8 cellular contexts compared by ENCODE assay signal in the genomic region with DNA sequence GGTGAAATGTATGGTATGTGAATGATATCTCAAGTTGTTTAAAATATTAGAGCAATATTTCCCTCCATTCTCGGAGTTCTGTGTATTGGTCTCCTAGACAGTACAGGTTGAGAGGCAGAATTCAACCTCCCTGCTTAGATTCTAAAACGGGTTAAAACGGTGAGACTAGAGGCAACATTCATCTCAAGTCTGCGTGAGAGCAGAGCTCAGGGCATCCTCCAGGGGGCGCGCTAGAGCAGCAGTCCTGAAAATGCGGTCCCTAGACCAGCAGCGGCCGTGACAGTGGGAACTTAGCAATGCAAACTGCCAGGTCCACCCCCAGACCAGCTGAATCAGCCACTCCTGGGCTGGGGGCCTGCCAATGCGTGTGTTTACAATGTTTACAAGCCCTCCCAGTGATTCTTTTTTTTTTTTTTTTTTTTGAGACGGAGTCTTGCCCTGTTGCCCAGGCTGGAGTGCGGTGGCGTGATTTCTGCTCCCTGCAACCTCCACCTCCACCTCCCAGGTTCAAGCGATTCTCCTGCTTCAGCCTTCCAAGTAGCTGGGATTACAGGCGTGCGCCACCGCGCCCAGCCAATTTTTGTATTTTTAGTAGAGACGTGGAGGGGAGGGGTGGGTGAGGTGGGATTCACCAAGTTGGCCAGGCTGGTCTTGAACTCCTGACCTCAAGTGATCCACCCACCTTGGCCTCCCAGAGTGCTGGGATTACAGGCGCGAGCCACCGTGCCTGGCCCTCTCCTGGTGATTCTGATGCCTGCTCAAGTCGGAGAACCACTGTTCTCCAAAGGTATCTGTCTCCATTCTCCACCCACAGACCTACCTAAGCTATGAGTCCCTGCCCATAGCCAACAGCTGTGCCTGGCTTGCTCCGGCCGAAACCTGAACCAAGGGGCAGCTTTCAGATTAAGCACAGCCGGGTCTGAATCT. TPM values are rescaled to one million over a fixed set of nuclear protein-coding genes. Genes with fewer than 3 reads are reported as not detected.
DNase-seq lines count a peak whose midpoint lies in the region; ATAC-seq lines count a peak whose summit lies in the region.

No MANE protein-coding gene starts in this region.

- peak; percentile 83 for ATAC-seq in left ventricle myocardium superior
- peak; percentile 87 for ATAC-seq in sciatic nerve
- ATAC-seq in GM21786 (IDR thresholded peaks at IDR 0.05; ENCODE audit: unreplicated experiment): no peak

- no peaks in the 10 kb centered on the region for H3K36me3 ChIP-seq in adipocyte (ENCODE audit: control insufficient read depth, insufficient read depth, low read length, severe bottlenecking)

- intact Hi-C loops in left ventricle myocardium superior (cut with micrococcal nuclease) (loop anchor here (5.0 kb wide), 1 partner anchor 55 kb away; no protein-coding TSS in a partner anchor), sciatic nerve (cut with DNase I) (no loop called here)

- peaks cover 2% of the 10 kb centered on the region for H3K4me1 ChIP-seq in adipocyte (ENCODE audit: control insufficient read depth, insufficient read depth, low read length)

- H3K4me3 ChIP-seq in adipocyte (ENCODE audit: low read length): no peak overlapping the region

- peak; percentile 32 for DNase-seq in NCI-H2196 (lab: John Stamatoyannopoulos, UW; ENCODE audit: unreplicated experiment)
- DNase-seq in NCI-H2196 treated with DMSO at 0.1 percent for 48 hours (lab: John Stamatoyannopoulos, UW; ENCODE audit: unreplicated experiment): no peak
- peak; percentile 63 for DNase-seq in LHCN-M2 (ENCODE audit: low read depth)
- DNase-seq in T-helper 2 cell: peak; percentile 44 to 75 (median 72)
- DNase-seq in adipocyte (ENCODE audit: low read depth): peak; percentile 81
- peak; percentile 87 for DNase-seq in left ventricle myocardium superior
- peak; percentile 90 for DNase-seq in sciatic nerve (ENCODE audit: low spot score)

- no peak overlapping the region for H3K9ac ChIP-seq in adipocyte (ENCODE audit: low read length)

- H3K9me3 ChIP-seq in adipocyte (ENCODE audit: control insufficient read depth, low read length): no peaks in the 10 kb centered on the region

- peaks cover 4% of the 10 kb centered on the region for H3K27me3 ChIP-seq in adipocyte (replicated peaks; ENCODE audit: control insufficient read depth, insufficient read depth, low read length)

RNA-seq across cellular contexts. Expression of a gene that starts 24.2 kb away (rescaled TPM):
- 40.7 and 45.5 TPM in 2 replicates for total RNA-seq in LHCN-M2 (2014; rRNA removed)
- polyA plus RNA-seq in LHCN-M2 (2012): 21.0 TPM
- 62.5 TPM for total RNA-seq in left ventricle myocardium superior
- 60.2 TPM for total RNA-seq in sciatic nerve

RNA-seq across cellular contexts. Expression of a gene that starts 27.3 kb away (rescaled TPM):
- total RNA-seq in LHCN-M2 (2014; rRNA removed) (70.6 and 71.6 TPM in 2 replicates), left ventricle myocardium superior (74.5 TPM), sciatic nerve (72.2 TPM)
- 35.4 TPM for polyA plus RNA-seq in LHCN-M2 (2012)

RNA-seq across cellular contexts. Expression of a gene that starts 54.7 kb away (rescaled TPM):
- 85.8 and 92.1 TPM in 2 replicates for total RNA-seq in LHCN-M2 (2014; rRNA removed)
- 232 TPM for polyA plus RNA-seq in LHCN-M2 (2012)
- total RNA-seq in left ventricle myocardium superior: 11.8 TPM
- 77.9 TPM for total RNA-seq in sciatic nerve
